18 cellular contexts compared by ENCODE assay signal in genomic region chr17:65307366-65308316, GRCh38.
A peak's percentile ranks its signal among the peaks of the same experiment; 100 is the strongest.
DNase-seq lines count a peak whose midpoint lies in the region; ATAC-seq, FAIRE-seq and TF ChIP-seq lines count a peak whose summit lies in the region.
"Had no signal": no experiment of that assay in that cellular context is flagged by ENCODE, and none has a peak within 500 bp of the region (broad histone marks: within the 10 kb centered on the region; RNA-seq: fewer than 3 reads in every experiment).

No MANE protein-coding gene starts in this region.

- no peak overlapping the region for H4K91ac ChIP-seq in IMR-90 (ENCODE audit: insufficient read depth, low read depth, low read length)

- H3K36me3 ChIP-seq in IMR-90 (ENCODE audit: control insufficient read depth, insufficient read depth, low read length) (no peaks in the 10 kb centered on the region), parathyroid adenoma (ENCODE audit: control insufficient read depth, insufficient read depth, low read length) (no peaks in the 10 kb centered on the region)

- no peak overlapping the region for H3K14ac ChIP-seq in IMR-90 (replicated peaks; ENCODE audit: low read depth, low read length)

- H3K27me3 ChIP-seq in IMR-90 (ENCODE audit: control insufficient read depth, insufficient read depth, low read length) (peaks cover 27% of the 10 kb centered on the region), parathyroid adenoma (ENCODE audit: control insufficient read depth, insufficient read depth, low read length) (no peaks in the 10 kb centered on the region)

- TF ChIP-seq CTCF in IMR-90 (conservative IDR thresholded peaks at IDR 0.05; ENCODE audit: low read depth, low read length) (no peak), WTC11 (IDR thresholded peaks at IDR 0.05) (no peak), parathyroid adenoma (IDR thresholded peaks at IDR 0.05) (no peak), D721Med (IDR thresholded peaks at IDR 0.05; ENCODE audit: insufficient read depth, missing control alignments) (no peak)

- WGBS in IMR-90 (ENCODE audit: extremely low coverage in 2 of 2, insufficient read length in 1 of 2), 2 experiments, result 50% methylated on average over 1 of the region's 9 CpGs; no CpG with 5 or more reads in 1 of the 2 experiments

- H3K56ac ChIP-seq in IMR-90 (ENCODE audit: extremely low read depth, insufficient read depth, low read length), result no peak overlapping the region

- POLR2A ChIA-PET in IMR-90 (lab: Charles Lee; ENCODE audit: unreplicated experiment) (no interaction called here), WTC11 (lab: Charles Lee) (no interaction called here)

- H3K9ac ChIP-seq in IMR-90 (ENCODE audit: low read depth, low read length), result no peak overlapping the region
- H3K9ac ChIP-seq in parathyroid adenoma, result no peak overlapping the region

- H3K4ac ChIP-seq in IMR-90 (ENCODE audit: low read depth, low read length), result no peak overlapping the region

- no peak overlapping the region for H2BK5ac ChIP-seq in IMR-90 (ENCODE audit: low read depth, low read length, poor library complexity, severe bottlenecking)

- no peak overlapping the region for H2BK20ac ChIP-seq in IMR-90 (ENCODE audit: low read depth, low read length)

- peaks cover 20% of the 10 kb centered on the region for H3K9me3 Mint-ChIP-seq in WTC11
- H3K9me3 Mint-ChIP-seq: CD4-positive, alpha-beta T cell had no signal

- no peak overlapping the region for H2BK15ac ChIP-seq in IMR-90 (ENCODE audit: low read depth, low read length)

- DNase-seq in IMR-90 (no peak), WTC11 (ENCODE audit: low spot score) (no peak), NCI-H226 (no peak), D721Med (ENCODE audit: insufficient read length, low spot score) (no peak)
- DNase-seq: AML-193; Caco-2; CD4-positive, alpha-beta T cell; DMS79 treated with DMSO at 0.1 percent for 48 hours; GF-D8; H9; KBM-7 had no signal

- H4K5ac ChIP-seq in IMR-90 (ENCODE audit: low read depth, low read length), result no peak overlapping the region

- no peak for TF ChIP-seq RAD21 in IMR-90 (IDR thresholded peaks at IDR 0.05; ENCODE audit: low read length)

- no peak overlapping the region for H4K8ac ChIP-seq in IMR-90 (ENCODE audit: low read depth in 2 of 2, low read length in 2 of 2)

- BruUV-seq in IMR-90 (replicated peaks; lab: Mats Ljungman, UMichigan), result no TSS peak

- no peak overlapping the region for H2AFZ ChIP-seq in IMR-90 (replicated peaks; ENCODE audit: low read length, poor library complexity)
- peak overlapping the region; percentile 48 for H2AFZ ChIP-seq in parathyroid adenoma
- H2AFZ ChIP-seq: GM23338 had no signal

- H3K4me3 Mint-ChIP-seq in WTC11, result no peak overlapping the region
- H3K4me3 Mint-ChIP-seq: CD4-positive, alpha-beta T cell; GM23338; H9; IgD-negative memory B cell had no signal

- no peak for FAIRE-seq in D721Med (lab: Jason Lieb, UNC)
- FAIRE-seq: A204.1 had no signal

- in situ Hi-C loops in IMR-90 (cut with MboI; ENCODE audit: low sequenced_read_pairs), result no loop called here

- H4K20me1 ChIP-seq in IMR-90 (ENCODE audit: insufficient read depth, low read length), result no peaks in the 10 kb centered on the region

- peaks cover 4% of the 10 kb centered on the region for H3K36me3 Mint-ChIP-seq in WTC11

- H3K4me3 ChIP-seq in IMR-90 (ENCODE audit: insufficient read depth, low read depth, low read length), result no peak overlapping the region
- no peak overlapping the region for H3K4me3 ChIP-seq in parathyroid adenoma (ENCODE audit: low read depth, low read length)
- H3K4me3 ChIP-seq: GM23338 had no signal

- H3K18ac ChIP-seq in IMR-90 (ENCODE audit: low read depth, low read length), result no peak overlapping the region

- H3K27ac ChIP-seq in IMR-90 (ENCODE audit: insufficient read depth, low read length) (no peak overlapping the region), parathyroid adenoma (no peak overlapping the region)
- H3K27ac ChIP-seq: C4-2B, HL-60 had no signal

- H3K79me2 ChIP-seq in parathyroid adenoma, result no peaks in the 10 kb centered on the region

- H3K27ac Mint-ChIP-seq in WTC11, result no peak overlapping the region
- H3K27ac Mint-ChIP-seq: CD4-positive, alpha-beta T cell; GM23338; IgD-negative memory B cell had no signal

- H3K23ac ChIP-seq in IMR-90 (ENCODE audit: low read depth, low read length), result no peak overlapping the region

- H2AK5ac ChIP-seq in IMR-90 (ENCODE audit: low read depth, low read length), result no peak overlapping the region

- no peaks in the 10 kb centered on the region for H3K4me1 ChIP-seq in IMR-90 (ENCODE audit: control insufficient read depth, insufficient read depth, low read length)
- H3K4me1 ChIP-seq in parathyroid adenoma, result peaks cover 38% of the 10 kb centered on the region

- no peaks in the 10 kb centered on the region for H3K27me3 Mint-ChIP-seq in WTC11 (ENCODE audit: low read depth)

- intact Hi-C loops in IMR-90 (cut with micrococcal nuclease), result no loop called here

- TF ChIP-seq POLR2A in IMR-90 (IDR thresholded peaks at IDR 0.05; ENCODE audit: low read depth, low read length), result no peak

- H3K4me2 ChIP-seq in IMR-90 (ENCODE audit: low read depth, low read length) (no peak overlapping the region), parathyroid adenoma (ENCODE audit: low read length) (no peak overlapping the region)
- H3K4me2 ChIP-seq: GM23338 had no signal

- ATAC-seq in IMR-90 (ENCODE audit: low read depth) (no peak), WTC11 (peak; percentile 51), HG03095 (IDR thresholded peaks at IDR 0.05; ENCODE audit: unreplicated experiment) (no peak)
- ATAC-seq: GM23338 had no signal

- CTCF ChIA-PET in IMR-90 (lab: Yijun Ruan, JAX) (no interaction called here), WTC11 (lab: Charles Lee) (interaction anchor here (0.7 to 1.0 kb wide), 2 partner anchors 14 to 21 kb away, joined by 3 read pairs; no protein-coding TSS in a partner anchor)

- no peaks in the 10 kb centered on the region for H3K9me1 ChIP-seq in IMR-90 (ENCODE audit: insufficient read depth, low read length)

- no peak overlapping the region for H2AK9ac ChIP-seq in IMR-90 (replicated peaks; ENCODE audit: low read depth, low read length, poor library complexity)

- no peaks in the 10 kb centered on the region for H3K79me1 ChIP-seq in IMR-90 (ENCODE audit: low read depth in 1 of 2, low read length in 2 of 2)

- H3K4me1 Mint-ChIP-seq in WTC11, result peaks cover 11% of the 10 kb centered on the region
- H3K4me1 Mint-ChIP-seq: IgD-negative memory B cell had no signal

- dilution Hi-C loops in IMR-90 (cut with HindIII; ENCODE audit: low sequenced_read_pairs, unreplicated experiment), result no loop called here

- H3K9me3 ChIP-seq in IMR-90 (ENCODE audit: control insufficient read depth, insufficient read depth, low read length) (peaks cover 6% of the 10 kb centered on the region; the same call in 1 of the 2 replicates), parathyroid adenoma (ENCODE audit: control insufficient read depth, low read length) (no peaks in the 10 kb centered on the region)

- no peak overlapping the region for H2BK120ac ChIP-seq in IMR-90 (ENCODE audit: low read depth, low read length)

TF ChIP-seq in IMR-90, 13 proteins besides CTCF, POLR2A, EP300 and RAD21:
- TF ChIP-seq NFE2L2 (IDR thresholded peaks at IDR 0.05; ENCODE audit: low read depth, low read length) (0 out of 2 replicates have a peak, but pooled peaks have one; percentile 7), SMC3 (IDR thresholded peaks at IDR 0.05; ENCODE audit: low read depth, low read length) (no peak)

TF ChIP-seq in WTC11, 78 proteins besides CTCF, POLR2A, EP300 and RAD21 (continues in another document):
- TF ChIP-seq STAT6 (CRISPR knock-in tag; conservative IDR thresholded peaks at IDR 0.05; ENCODE audit: low read depth) (no peak), MAX (CRISPR knock-in tag; IDR thresholded peaks at IDR 0.05) (no peak), SOX15 (CRISPR knock-in tag; IDR thresholded peaks at IDR 0.05) (no peak), NFYB (CRISPR knock-in tag; conservative IDR thresholded peaks at IDR 0.05; ENCODE audit: low read depth) (no peak), ZNF423 (CRISPR knock-in tag; IDR thresholded peaks at IDR 0.05) (no peak), GRHL2 (CRISPR knock-in tag; IDR thresholded peaks at IDR 0.05; ENCODE audit: insufficient replicate concordance, severe bottlenecking) (no peak), ATF6 (CRISPR knock-in tag; IDR thresholded peaks at IDR 0.05) (no peak), NFE2L1 (CRISPR knock-in tag; IDR thresholded peaks at IDR 0.05) (no peak), EMX1 (CRISPR knock-in tag; IDR thresholded peaks at IDR 0.05) (no peak)
